In genomic region chr3:71978150-71978721, GRCh38 we compare ENCODE assay signal across 10 cellular contexts.
DNase-seq lines count a peak whose midpoint lies in the region; ATAC-seq, FAIRE-seq and TF ChIP-seq lines count a peak whose summit lies in the region.
"Had no signal": no experiment of that assay in that cellular context is flagged by ENCODE, and none has a peak within 500 bp of the region (broad histone marks: within the 10 kb centered on the region; RNA-seq: fewer than 3 reads in every experiment).

No MANE protein-coding gene starts in this region.

- H3K36me3 Mint-ChIP-seq in T-helper 17 cell (ENCODE audit: low read depth) = no peaks in the 10 kb centered on the region

- DNase-seq in GM12892 (ENCODE audit: insufficient read length) (peak; percentile 25), GM19239 (ENCODE audit: insufficient read length, low spot score) (peak; percentile 35), T-helper 17 cell (no peak), dermis blood vessel endothelial cell (no peak), sciatic nerve (ENCODE audit: low spot score) (no peak), NCI-H1092 treated with DMSO at 0.1 percent for 48 hours (lab: John Stamatoyannopoulos, UW) (no peak)
- no peak for DNase-seq in activated CD4-positive, CD25-positive, alpha-beta regulatory T cell treated with anti-CD3 and anti-CD28 coated beads, Interleukin-2, amount 50 U/mL, for 72 hours
- DNase-seq: heart right ventricle had no signal

- intact Hi-C loops in sciatic nerve (cut with DNase I) = no loop called here

- peak overlapping the region; percentile 2 for H3K4me3 Mint-ChIP-seq in T-helper 17 cell

- no peak for TF ChIP-seq POLR2A in GM12892 (IDR thresholded peaks at IDR 0.05; ENCODE audit: low read depth, low read length)

- peak; percentile 80 for ATAC-seq in HG02938 (IDR thresholded peaks at IDR 0.05; ENCODE audit: unreplicated experiment)
- no peak for ATAC-seq in T-helper 17 cell
- no peak for ATAC-seq in sciatic nerve
- ATAC-seq: heart right ventricle had no signal

- H3K27ac Mint-ChIP-seq in T-helper 17 cell = no peak overlapping the region

- FAIRE-seq in GM12892 (lab: Jason Lieb, UNC) (peak; percentile 94), GM19239 (lab: Jason Lieb, UNC) (peak; percentile 99)
- FAIRE-seq: bronchial epithelial cell had no signal

- H3K4me1 Mint-ChIP-seq in T-helper 17 cell = peaks cover 8% of the 10 kb centered on the region

- no peaks in the 10 kb centered on the region for H3K9me3 ChIP-seq in T-helper 17 cell (ENCODE audit: control insufficient read depth, low read length, poor library complexity, severe bottlenecking)

- peaks cover 49% of the 10 kb centered on the region for H3K27me3 Mint-ChIP-seq in T-helper 17 cell

Comparison
In these comparisons a context has a peak if more than half of its experiments do, and no peak if none do; other contexts are left out.
1. DNase-seq: peak in GM12892 (single experiment) and GM19239 (single experiment); none in T-helper 17 cell (0 of 3), dermis blood vessel endothelial cell (single experiment), sciatic nerve (single experiment), NCI-H1092 treated with DMSO at 0.1 percent for 48 hours (single experiment) and activated CD4-positive, CD25-positive, alpha-beta regulatory T cell treated with anti-CD3 and anti-CD28 coated beads, Interleukin-2, amount 50 U/mL, for 72 hours (single experiment).